ENCODE assay signal across 16 cellular contexts in genomic region chr4:167831853-167832252, GRCh38.
DNase-seq lines count a peak whose midpoint lies in the region; FAIRE-seq and TF ChIP-seq lines count a peak whose summit lies in the region.
"Had no signal": no experiment of that assay in that cellular context is flagged by ENCODE, and none has a peak within 500 bp of the region (broad histone marks: within the 10 kb centered on the region; RNA-seq: fewer than 3 reads in every experiment).

No MANE protein-coding gene starts in this region.

- no peak for FAIRE-seq in RCC 7860 (lab: Jason Lieb, UNC)
- FAIRE-seq: GM12878, GM18507 had no signal

- H3K4me3 ChIP-seq in epithelial cell of esophagus (ENCODE audit: low read length) (no peak overlapping the region), fibroblast of the aortic adventitia (ENCODE audit: low read depth, low read length) (no peak overlapping the region)
- H3K4me3 ChIP-seq: BLaER1, GM12878 had no signal

- no peak for TF ChIP-seq CTCF in epithelial cell of esophagus (IDR thresholded peaks at IDR 0.05; ENCODE audit: insufficient read depth, low read depth, low read length, missing control alignments)
- TF ChIP-seq CTCF in fibroblast of the aortic adventitia (IDR thresholded peaks at IDR 0.05; ENCODE audit: insufficient read depth, low read length): no peak

- DNase-seq in HCEC 1CT (peak; percentile 14), amniotic epithelial cell (ENCODE audit: low read depth) (peak; percentile 44), epithelial cell of esophagus (ENCODE audit: low read depth) (peak; percentile 39), fibroblast of the aortic adventitia (ENCODE audit: low read depth) (peak; percentile 13), NCI-H1436 treated with DMSO at 0.1 percent for 48 hours (lab: John Stamatoyannopoulos, UW) (no peak), COLO829 (ENCODE audit: low spot score) (no peak), NCI-H345 treated with DMSO at 0.1 percent for 48 hours (lab: John Stamatoyannopoulos, UW; ENCODE audit: unreplicated experiment) (no peak), RCC 7860 (ENCODE audit: low spot score) (no peak)
- DNase-seq: 8988T; AML-193; CD8-positive, alpha-beta memory T cell; GOT3; H9 had no signal

Comparison
In these comparisons a context has a peak if more than half of its experiments do, and no peak if none do; other contexts are left out.
1. DNase-seq: peak in HCEC 1CT (single experiment), amniotic epithelial cell (single experiment), epithelial cell of esophagus (single experiment) and fibroblast of the aortic adventitia (single experiment); none in NCI-H1436 treated with DMSO at 0.1 percent for 48 hours (single experiment), COLO829 (single experiment), NCI-H345 treated with DMSO at 0.1 percent for 48 hours (single experiment) and RCC 7860 (single experiment).